8 cellular contexts compared by ENCODE assay signal in the genomic region with DNA sequence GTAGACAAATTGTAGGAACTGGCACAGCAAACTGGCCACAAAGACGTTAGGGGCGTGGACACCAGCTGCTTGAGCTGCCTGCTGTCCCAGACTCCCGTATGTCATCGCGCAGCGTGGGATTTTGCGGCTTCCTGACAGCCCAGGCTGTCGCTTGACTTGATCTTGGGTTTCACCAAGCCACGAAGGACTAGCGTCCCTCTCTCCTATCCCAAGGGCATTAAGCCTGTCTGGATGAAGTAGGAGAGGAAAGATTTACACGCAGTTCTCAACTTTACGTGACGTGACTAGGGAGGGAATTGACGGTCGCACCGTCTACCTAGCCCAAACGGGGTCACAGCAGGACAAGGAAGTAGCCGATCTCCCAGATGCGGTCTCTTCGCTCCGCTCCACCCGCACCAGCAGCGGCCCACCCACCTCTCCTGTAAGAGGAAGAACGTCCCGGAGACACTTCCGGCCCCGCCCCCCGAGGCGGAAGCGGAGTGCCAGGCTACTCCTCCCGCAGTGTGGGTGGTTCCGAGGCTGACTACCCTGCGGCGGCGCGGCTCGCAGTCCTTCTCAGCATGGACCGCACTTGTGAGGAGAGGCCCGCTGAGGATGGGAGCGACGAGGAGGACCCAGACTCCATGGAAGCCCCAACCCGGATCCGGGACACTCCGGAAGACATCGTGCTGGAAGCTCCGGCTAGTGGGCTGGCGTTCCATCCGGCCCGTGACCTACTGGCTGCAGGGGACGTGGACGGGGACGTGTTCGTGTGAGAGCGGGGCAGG. TPM values are rescaled to one million over a fixed set of nuclear protein-coding genes. Genes with fewer than 3 reads are reported as not detected.
DNase-seq lines count a peak whose midpoint lies in the region; ATAC-seq, FAIRE-seq and TF ChIP-seq lines count a peak whose summit lies in the region.

A gene with protein sequence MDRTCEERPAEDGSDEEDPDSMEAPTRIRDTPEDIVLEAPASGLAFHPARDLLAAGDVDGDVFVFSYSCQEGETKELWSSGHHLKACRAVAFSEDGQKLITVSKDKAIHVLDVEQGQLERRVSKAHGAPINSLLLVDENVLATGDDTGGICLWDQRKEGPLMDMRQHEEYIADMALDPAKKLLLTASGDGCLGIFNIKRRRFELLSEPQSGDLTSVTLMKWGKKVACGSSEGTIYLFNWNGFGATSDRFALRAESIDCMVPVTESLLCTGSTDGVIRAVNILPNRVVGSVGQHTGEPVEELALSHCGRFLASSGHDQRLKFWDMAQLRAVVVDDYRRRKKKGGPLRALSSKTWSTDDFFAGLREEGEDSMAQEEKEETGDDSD (plus strand): TSS at position 552 of the 767 bp plus-strand sequence. CDS start 9 bp downstream, at position 561.

- ATAC-seq in GM21515 (IDR thresholded peaks at IDR 0.05; ENCODE audit: unreplicated experiment) = peak; percentile 98

- no peaks in the 10 kb centered on the region for H3K9me3 ChIP-seq in mononuclear cell (ENCODE audit: low read depth, low read length)

- TF ChIP-seq CTCF in D721Med (IDR thresholded peaks at IDR 0.05; ENCODE audit: insufficient read depth, missing control alignments) (no peak), epithelial cell of esophagus (IDR thresholded peaks at IDR 0.05; ENCODE audit: insufficient read depth, low read depth, low read length, missing control alignments) (no peak)

- no peak for FAIRE-seq in D721Med (lab: Jason Lieb, UNC)

- H3K4me3 ChIP-seq in epithelial cell of esophagus (ENCODE audit: low read length) (peak within 1 kb of the TSS; percentile 96), mononuclear cell (ENCODE audit: low read length) (peak within 1 kb of the TSS; percentile 85)

- peak; percentile 90 for DNase-seq in D721Med (ENCODE audit: insufficient read length, low spot score)
- DNase-seq in HuH-7 (ENCODE audit: low spot score) = peak; percentile 93
- peak; percentile 98 for DNase-seq in OCI-M1 (lab: John Stamatoyannopoulos, UW)
- DNase-seq in activated T-cell treated with anti-CD3 and anti-CD28 coated beads for 4 hours = peak; percentile 94
- DNase-seq in epithelial cell of esophagus (ENCODE audit: low read depth) = peak; percentile 96
- peak; percentile 89 to 93 for DNase-seq in stimulated activated CD8-positive, alpha-beta memory T cell treated with anti-CD3 and anti-CD28 coated beads, Interleukin-4, amount 100 ng/mL, for 1 hour (ENCODE audit: low read depth in 2 of 2, low spot score in 1 of 2)

- H3K4me1 ChIP-seq in mononuclear cell (ENCODE audit: insufficient read depth, low read length) = peaks cover 22% of the 10 kb centered on the region

- no peaks in the 10 kb centered on the region for H3K27me3 ChIP-seq in mononuclear cell (ENCODE audit: insufficient read depth, low read length)

RNA-seq across cellular contexts. Expression of the gene that starts here (rescaled TPM):
- total RNA-seq in mononuclear cell = 11.8 TPM

Comparison
In these comparisons a context has a peak if more than half of its experiments do, and no peak if none do; other contexts are left out.
1. Peak in every context shown above with its lines: DNase-seq, ATAC-seq and H3K4me3 ChIP-seq.